Comparison of ENCODE assay signal across 25 cellular contexts in the genomic region with DNA sequence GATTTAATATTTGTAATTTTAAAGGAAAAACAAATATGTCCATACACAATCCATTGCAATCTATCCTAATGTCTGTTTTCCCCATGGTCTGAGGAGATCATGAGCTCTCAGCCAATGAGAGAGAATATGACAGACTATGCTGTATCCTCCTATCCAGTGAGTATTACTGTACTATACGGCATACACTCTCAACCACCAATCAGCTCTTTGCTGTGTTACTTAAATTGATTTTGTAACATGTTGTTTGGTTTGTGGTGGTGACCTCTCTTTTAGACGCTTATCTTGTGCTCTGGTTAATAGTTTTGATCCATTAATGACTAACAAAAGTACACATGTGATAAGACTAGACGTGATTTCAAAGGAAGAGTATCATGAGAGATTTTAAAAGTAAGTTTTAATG.
DNase-seq lines count a peak whose midpoint lies in the region; ATAC-seq, FAIRE-seq and TF ChIP-seq lines count a peak whose summit lies in the region.
"Had no signal": no experiment of that assay in that cellular context is flagged by ENCODE, and none has a peak within 500 bp of the region (broad histone marks: within the 10 kb centered on the region; RNA-seq: fewer than 3 reads in every experiment).

No MANE protein-coding gene starts in this region.

- no peak overlapping the region for H3K4me3 ChIP-seq in astrocyte (ENCODE audit: insufficient read depth, low read depth, low read length)
- no peak overlapping the region for H3K4me3 ChIP-seq in HepG2 (replicated peaks in 1 of 3; ENCODE audit: insufficient read depth in 1 of 3, low read depth in 2 of 3, low read length in 3 of 3)
- H3K4me3 ChIP-seq: GM12878, SJCRH30 had no signal

- H3K36me3 Mint-ChIP-seq in astrocyte (ENCODE audit: low read depth, unreplicated experiment), result no peaks in the 10 kb centered on the region
- H3K36me3 Mint-ChIP-seq in progenitor cell of endocrine pancreas (ENCODE audit: insufficient read depth), result no peaks in the 10 kb centered on the region
- H3K36me3 Mint-ChIP-seq: CD8-positive, alpha-beta T cell had no signal

- H3K4me2 ChIP-seq in astrocyte (ENCODE audit: low read length) (no peak overlapping the region), HepG2 (ENCODE audit: low read depth, low read length) (no peak overlapping the region)
- H3K4me2 ChIP-seq: KMS-11 had no signal

- FAIRE-seq in astrocyte (lab: Jason Lieb, UNC), result no peak
- FAIRE-seq in HepG2 (lab: Jason Lieb, UNC), result no peak
- FAIRE-seq: GM12878, H1, RCC 7860 had no signal

- POLR2A ChIA-PET in HepG2 (lab: Yijun Ruan, JAX), result interaction anchor here (1.1 kb wide), 1 partner anchor 29 kb away, joined by 4 read pairs; no protein-coding TSS in a partner anchor

- no TSS peak for BruUV-seq in HepG2 (replicated peaks; lab: Mats Ljungman, UMichigan)

- no peak for TF ChIP-seq RAD21 in HepG2 (CRISPR knock-in tag; IDR thresholded peaks at IDR 0.05)

- no peaks in the 10 kb centered on the region for H3K9me3 ChIP-seq in astrocyte (ENCODE audit: insufficient read depth, low read depth, low read length)
- H3K9me3 ChIP-seq in HepG2 (ENCODE audit: low read length), result no peaks in the 10 kb centered on the region
- H3K9me3 ChIP-seq: SJCRH30 had no signal

- H3K27ac Mint-ChIP-seq in astrocyte (ENCODE audit: unreplicated experiment) (peak overlapping the region; percentile 44), progenitor cell of endocrine pancreas (peak overlapping the region; percentile 0)
- H3K27ac Mint-ChIP-seq: CD8-positive, alpha-beta T cell had no signal

- H3K27me3 ChIP-seq in astrocyte (ENCODE audit: insufficient read depth, low read length) (no peaks in the 10 kb centered on the region), HepG2 (ENCODE audit: control insufficient read depth in 1 of 2, insufficient read depth in 2 of 2, low read length in 2 of 2) (no peaks in the 10 kb centered on the region)
- H3K27me3 ChIP-seq: SJCRH30 had no signal

- H4K20me1 ChIP-seq in astrocyte (ENCODE audit: insufficient read depth, low read length) (no peaks in the 10 kb centered on the region), HepG2 (ENCODE audit: insufficient read depth, low read length) (no peaks in the 10 kb centered on the region)

- H3K79me2 ChIP-seq in astrocyte (ENCODE audit: insufficient read depth, low read length) (no peaks in the 10 kb centered on the region), HepG2 (ENCODE audit: insufficient read depth, low read length) (no peaks in the 10 kb centered on the region)

- no peak for TF ChIP-seq CTCF in astrocyte (IDR thresholded peaks at IDR 0.05; ENCODE audit: insufficient read depth, low read depth, low read length)
- TF ChIP-seq CTCF in HepG2 (CRISPR knock-in tag; IDR thresholded peaks at IDR 0.05), result no peak
- TF ChIP-seq CTCF in progenitor cell of endocrine pancreas (IDR thresholded peaks at IDR 0.05; ENCODE audit: unreplicated experiment), result no peak

- H3K4me1 ChIP-seq in astrocyte (ENCODE audit: insufficient read depth, low read length), result no peaks in the 10 kb centered on the region
- H3K4me1 ChIP-seq in HepG2 (ENCODE audit: insufficient read depth, low read length), result peaks cover 18% of the 10 kb centered on the region
- H3K4me1 ChIP-seq: SJCRH30 had no signal

- H2AFZ ChIP-seq in astrocyte (ENCODE audit: low read depth, low read length), result no peak overlapping the region
- no peak overlapping the region for H2AFZ ChIP-seq in HepG2 (ENCODE audit: low read length)

- DNase-seq in activated CD4-positive, CD25-positive, alpha-beta regulatory T cell (lab: John Stamatoyannopoulos, UW), result no peak
- DNase-seq in astrocyte (ENCODE audit: low read depth) (no peak), HepG2 (ENCODE audit: low spot score) (peak; percentile 20), progenitor cell of endocrine pancreas (ENCODE audit: low spot score, unreplicated experiment) (no peak), ecto neural progenitor cell (ENCODE audit: low spot score) (no peak)
- DNase-seq: ACHN; C1 segment of cervical spinal cord; CD8-positive, alpha-beta T cell; DND-41; IMR-90; NCI-H1105 treated with DMSO at 0.1 percent for 48 hours; NCI-H1694; NCI-H2081; NCI-H2171; NCI-H524 treated with DMSO at 0.1 percent for 48 hours; NCI-H82; SJCRH30 had no signal

- H3K27me3 Mint-ChIP-seq in astrocyte (ENCODE audit: low read depth, unreplicated experiment) (peaks cover 3% of the 10 kb centered on the region), progenitor cell of endocrine pancreas (peaks cover 13% of the 10 kb centered on the region)

- in situ Hi-C loops in HepG2 (cut with HindIII; ENCODE audit: extremely low pct_ligation_motif_present, low pct_unique_long_range_greater_than_20kb), result no loop called here

- CTCF ChIA-PET in HepG2 (lab: Yijun Ruan, JAX; ENCODE audit: low intra/inter-chr PET ratio, low total read pairs), result no interaction called here

- ATAC-seq in activated CD4-positive, CD25-positive, alpha-beta regulatory T cell treated with anti-CD3 and anti-CD28 coated beads, Interleukin-2, amount 50 U/mL, for 24 hours, result peak; percentile 32 to 48
- ATAC-seq in HepG2 (peak; percentile 78), GM21528 (IDR thresholded peaks at IDR 0.05; ENCODE audit: low FRiP score, unreplicated experiment) (no peak), GM19397 (IDR thresholded peaks at IDR 0.05; ENCODE audit: unreplicated experiment) (no peak)
- ATAC-seq: CD8-positive, alpha-beta T cell; GM12878 had no signal

- H3K9me3 Mint-ChIP-seq in astrocyte (ENCODE audit: unreplicated experiment), result no peaks in the 10 kb centered on the region
- peaks cover 4% of the 10 kb centered on the region for H3K9me3 Mint-ChIP-seq in progenitor cell of endocrine pancreas (ENCODE audit: low read depth)
- H3K9me3 Mint-ChIP-seq: CD8-positive, alpha-beta T cell had no signal

- H3K4me1 Mint-ChIP-seq in astrocyte (ENCODE audit: low read depth, unreplicated experiment), result no peaks in the 10 kb centered on the region
- H3K4me1 Mint-ChIP-seq in progenitor cell of endocrine pancreas (ENCODE audit: low read depth), result peaks cover 7% of the 10 kb centered on the region

- H3K9ac ChIP-seq in astrocyte (ENCODE audit: low read length), result no peak overlapping the region
- no peak overlapping the region for H3K9ac ChIP-seq in HepG2 (ENCODE audit: insufficient read depth, low read depth, low read length)
- H3K9ac ChIP-seq: KMS-11 had no signal

- 1% methylated on average over 3 of the region's 3 CpGs for WGBS in HepG2 (ENCODE audit: low lambda C conversion rate)

- H3K36me3 ChIP-seq in astrocyte (ENCODE audit: insufficient read depth, low read length) (no peaks in the 10 kb centered on the region), HepG2 (replicated peaks in 1 of 2; ENCODE audit: control insufficient read depth in 1 of 2, insufficient read depth in 2 of 2, low read length in 2 of 2) (no peaks in the 10 kb centered on the region)
- H3K36me3 ChIP-seq: SJCRH30 had no signal

- TF ChIP-seq POLR2A in HepG2 (IDR thresholded peaks at IDR 0.05; ENCODE audit: insufficient read depth in 1 of 2, low read depth in 2 of 2, low read length in 2 of 2), result no peak

- TF ChIP-seq EP300 in HepG2 (IDR thresholded peaks at IDR 0.05; ENCODE audit: low read depth in 2 of 2, low read length in 2 of 2) (no peak), HepG2 (CRISPR knock-in tag; IDR thresholded peaks at IDR 0.05; ENCODE audit: borderline replicate concordance) (no peak)

- H3K4me3 Mint-ChIP-seq in astrocyte (ENCODE audit: unreplicated experiment) (no peak overlapping the region), progenitor cell of endocrine pancreas (ENCODE audit: low read depth) (no peak overlapping the region)
- H3K4me3 Mint-ChIP-seq: CD8-positive, alpha-beta T cell had no signal

- intact Hi-C loops in HepG2 (cut with micrococcal nuclease; ENCODE audit: unreplicated experiment), result no loop called here

- H3K27ac ChIP-seq in astrocyte (ENCODE audit: low read depth, low read length), result no peak overlapping the region
- no peak overlapping the region for H3K27ac ChIP-seq in HepG2 (ENCODE audit: extremely low read length, insufficient read depth, low read length)
- H3K27ac ChIP-seq: 22Rv1, KMS-11, SJCRH30 had no signal

TF ChIP-seq in HepG2, 621 proteins besides CTCF, POLR2A, EP300 and RAD21:
- TF ChIP-seq ZNF552 (CRISPR knock-in tag; IDR thresholded peaks at IDR 0.05; ENCODE audit: borderline replicate concordance) (no peak), NFYC (CRISPR knock-in tag; IDR thresholded peaks at IDR 0.05) (peak; percentile 61), POGZ (CRISPR knock-in tag; IDR thresholded peaks at IDR 0.05) (peak; percentile 23; the same call in 1 of the 2 replicates), NFYB (CRISPR knock-in tag; IDR thresholded peaks at IDR 0.05) (peak; percentile 60; the same call in 1 of the 2 replicates)
- TF ChIP-seq, protein P1, sequence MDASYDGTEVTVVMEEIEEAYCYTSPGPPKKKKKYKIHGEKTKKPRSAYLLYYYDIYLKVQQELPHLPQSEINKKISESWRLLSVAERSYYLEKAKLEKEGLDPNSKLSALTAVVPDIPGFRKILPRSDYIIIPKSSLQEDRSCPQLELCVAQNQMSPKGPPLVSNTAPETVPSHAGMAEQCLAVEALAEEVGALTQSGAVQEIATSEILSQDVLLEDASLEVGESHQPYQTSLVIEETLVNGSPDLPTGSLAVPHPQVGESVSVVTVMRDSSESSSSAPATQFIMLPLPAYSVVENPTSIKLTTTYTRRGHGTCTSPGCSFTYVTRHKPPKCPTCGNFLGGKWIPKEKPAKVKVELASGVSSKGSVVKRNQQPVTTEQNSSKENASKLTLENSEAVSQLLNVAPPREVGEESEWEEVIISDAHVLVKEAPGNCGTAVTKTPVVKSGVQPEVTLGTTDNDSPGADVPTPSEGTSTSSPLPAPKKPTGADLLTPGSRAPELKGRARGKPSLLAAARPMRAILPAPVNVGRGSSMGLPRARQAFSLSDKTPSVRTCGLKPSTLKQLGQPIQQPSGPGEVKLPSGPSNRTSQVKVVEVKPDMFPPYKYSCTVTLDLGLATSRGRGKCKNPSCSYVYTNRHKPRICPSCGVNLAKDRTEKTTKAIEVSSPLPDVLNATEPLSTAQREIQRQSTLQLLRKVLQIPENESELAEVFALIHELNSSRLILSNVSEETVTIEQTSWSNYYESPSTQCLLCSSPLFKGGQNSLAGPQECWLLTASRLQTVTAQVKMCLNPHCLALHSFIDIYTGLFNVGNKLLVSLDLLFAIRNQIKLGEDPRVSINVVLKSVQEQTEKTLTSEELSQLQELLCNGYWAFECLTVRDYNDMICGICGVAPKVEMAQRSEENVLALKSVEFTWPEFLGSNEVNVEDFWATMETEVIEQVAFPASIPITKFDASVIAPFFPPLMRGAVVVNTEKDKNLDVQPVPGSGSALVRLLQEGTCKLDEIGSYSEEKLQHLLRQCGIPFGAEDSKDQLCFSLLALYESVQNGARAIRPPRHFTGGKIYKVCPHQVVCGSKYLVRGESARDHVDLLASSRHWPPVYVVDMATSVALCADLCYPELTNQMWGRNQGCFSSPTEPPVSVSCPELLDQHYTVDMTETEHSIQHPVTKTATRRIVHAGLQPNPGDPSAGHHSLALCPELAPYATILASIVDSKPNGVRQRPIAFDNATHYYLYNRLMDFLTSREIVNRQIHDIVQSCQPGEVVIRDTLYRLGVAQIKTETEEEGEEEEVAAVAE (CRISPR knock-in tag; IDR thresholded peaks at IDR 0.05; ENCODE audit: borderline replicate concordance), result 0 out of 2 replicates have a peak, but pooled peaks have one; percentile 40

Comparison
In these comparisons a context has a peak if more than half of its experiments do, and no peak if none do; other contexts are left out.
1. ATAC-seq: peak in activated CD4-positive, CD25-positive, alpha-beta regulatory T cell treated with anti-CD3 and anti-CD28 coated beads, Interleukin-2, amount 50 U/mL, for 24 hours (2 of 2) and HepG2 (single experiment); none in GM21528 (single experiment) and GM19397 (single experiment).